Comparison of ENCODE assay signal across 8 cellular contexts in genomic region chr9:41790719-41791363, GRCh38.
A peak's percentile ranks its signal among the peaks of the same experiment; 100 is the strongest.
DNase-seq lines count a peak whose midpoint lies in the region; ATAC-seq, FAIRE-seq and TF ChIP-seq lines count a peak whose summit lies in the region.
"Not testable (repeated sequence)": the region's sequence is repeated elsewhere in the genome, so short reads cannot be mapped to it uniquely, and the experiment has no call there.

No MANE protein-coding gene starts in this region.

- H3K36me3 ChIP-seq in OCI-LY3 (replicated peaks; ENCODE audit: low read depth, low read length); body of pancreas (replicated peaks in 1 of 2; ENCODE audit: insufficient read depth in 1 of 2, low read depth in 2 of 2); stomach: not testable (repeated sequence)

- FAIRE-seq in A549 (lab: Jason Lieb, UNC): not testable (repeated sequence)

- intact Hi-C loops in body of pancreas (cut with DNase I); stomach (cut with DNase I; ENCODE audit: low total_unique reads): not testable (repeated sequence)

- not testable (repeated sequence) for H3K4me2 ChIP-seq in A549
- H3K4me2 ChIP-seq in OCI-LY3 (ENCODE audit: low read length): peak overlapping the region; percentile 20; the same call in 1 of the 2 replicates

- not testable (repeated sequence) for TF ChIP-seq CTCF in A549 (IDR thresholded peaks at IDR 0.05); OCI-LY3 (IDR thresholded peaks at IDR 0.05; ENCODE audit: low read depth, low read length); body of pancreas (IDR thresholded peaks at IDR 0.05); epithelial cell of proximal tubule (conservative IDR thresholded peaks at IDR 0.05; ENCODE audit: low read depth, low read length); nephron (IDR thresholded peaks at IDR 0.05; ENCODE audit: unreplicated experiment in 3 of 3); stomach (IDR thresholded peaks at IDR 0.05)

- DNase-seq in A549 (ENCODE audit: low read depth in 1 of 2, low spot score in 1 of 2) (peak in 1 of 2 experiments; percentile 29), HS-5 (ENCODE audit: low read depth) (peak; percentile 31), body of pancreas (peak; percentile 20 to 70 (median 46)), epithelial cell of proximal tubule (ENCODE audit: low read depth) (peak; percentile 23), kidney tubule cell (ENCODE audit: low spot score) (peak; percentile 97), stomach (peak; percentile 42)

- not testable (repeated sequence) for H3K36me3 Mint-ChIP-seq in nephron (ENCODE audit: low read depth)

- TF ChIP-seq POLR2A in A549 (IDR thresholded peaks at IDR 0.05; ENCODE audit: low read length); body of pancreas (IDR thresholded peaks at IDR 0.05); stomach (IDR thresholded peaks at IDR 0.05): not testable (repeated sequence)

- not testable (repeated sequence) for H3K9me3 Mint-ChIP-seq in nephron

- H3K4me1 ChIP-seq in A549, body of pancreas, stomach: not testable (repeated sequence)
- H3K4me1 ChIP-seq in OCI-LY3 (ENCODE audit: low read length): peaks cover 31% of the 10 kb centered on the region

- not testable (repeated sequence) for H3K27ac ChIP-seq in A549; OCI-LY3 (ENCODE audit: low read length); body of pancreas; stomach

- POLR2A ChIA-PET in A549 (lab: Yijun Ruan, JAX): not testable (repeated sequence)

- not testable (repeated sequence) for H3K4me3 Mint-ChIP-seq in nephron

- not testable (repeated sequence) for H4K20me1 ChIP-seq in OCI-LY3 (ENCODE audit: insufficient read depth, low read length)

- H3K27ac Mint-ChIP-seq in nephron: peak overlapping the region; percentile 53 to 75 (median 60)

- H3K4me3 ChIP-seq in A549; OCI-LY3 (ENCODE audit: low read length); body of pancreas; epithelial cell of proximal tubule (ENCODE audit: low read depth, low read length); stomach: not testable (repeated sequence)

- TF ChIP-seq RAD21 in A549 (conservative IDR thresholded peaks at IDR 0.05 in 1 of 2, IDR thresholded peaks at IDR 0.05 in 1 of 2): not testable (repeated sequence)

- H3K9me3 ChIP-seq in A549; OCI-LY3 (ENCODE audit: insufficient read depth, low read length); body of pancreas; stomach: not testable (repeated sequence)

- ATAC-seq in A549 (peak; percentile 74 to 80), body of pancreas (peak; percentile 58)

- not testable (repeated sequence) for TF ChIP-seq EP300 in A549 (IDR thresholded peaks at IDR 0.05); stomach (IDR thresholded peaks at IDR 0.05)

- not testable (repeated sequence) for H2AFZ ChIP-seq in OCI-LY3 (ENCODE audit: low read depth, low read length)

- 5% methylated on average over 6 of the region's 7 CpGs for WGBS in A549 (ENCODE audit: missing lambda C conversion rate)
- 21 to 27% methylated on average over 6 of the region's 7 CpGs for WGBS in body of pancreas, 2 donors
- 24 to 37% (median 30%) methylated on average over 6 to 7 of the region's 7 CpGs for WGBS in stomach, 5 donors

- CTCF ChIA-PET in A549 (lab: Yijun Ruan, JAX): not testable (repeated sequence)

- not testable (repeated sequence) for H3K9ac ChIP-seq in OCI-LY3 (ENCODE audit: low read length)

- H3K4me1 Mint-ChIP-seq in nephron: not testable (repeated sequence)

- not testable (repeated sequence) for H3K27me3 Mint-ChIP-seq in nephron (ENCODE audit: low read depth)

- not testable (repeated sequence) for H3K79me2 ChIP-seq in OCI-LY3 (ENCODE audit: low read length)

- H3K27me3 ChIP-seq in OCI-LY3 (ENCODE audit: low read depth, low read length); body of pancreas; stomach: not testable (repeated sequence)

TF ChIP-seq in A549, 52 proteins besides CTCF, POLR2A, EP300 and RAD21:
- TF ChIP-seq GATA3 (IDR thresholded peaks at IDR 0.05; ENCODE audit: borderline replicate concordance): peak; percentile 18; the same call in 1 of the 2 replicates
TF ChIP-seq in A549: peak in this region for 1; not testable (repeated sequence) for 51.
